17 cellular contexts compared by ENCODE assay signal in genomic region chr5:165328856-165329255, GRCh38.
"Had no signal": no experiment of that assay in that cellular context is flagged by ENCODE, and none has a peak within 500 bp of the region (broad histone marks: within the 10 kb centered on the region; RNA-seq: fewer than 3 reads in every experiment).

No MANE protein-coding gene starts in this region.

- H3K36me3 ChIP-seq: cardiac muscle cell, gastrocnemius medialis, ovary, tibial nerve, uterus had no signal

- H3K9me3 ChIP-seq: gastrocnemius medialis, ovary, tibial nerve, uterus had no signal

- ATAC-seq: esophagus mucosa, gastrocnemius medialis, left lobe of liver had no signal

- H3K4me1 ChIP-seq: gastrocnemius medialis, tibial nerve, uterus had no signal

- H3K27ac ChIP-seq: cardiac muscle cell, dorsolateral prefrontal cortex, gastrocnemius medialis, ovary, tibial nerve, uterus had no signal

- H3K4me3 ChIP-seq: cardiac muscle cell, dorsolateral prefrontal cortex, gastrocnemius medialis, ovary, tibial nerve, uterus had no signal

- H3K27me3 ChIP-seq: cardiac muscle cell, gastrocnemius medialis, tibial nerve, uterus had no signal

- DNase-seq: activated CD4-positive, CD25-positive, alpha-beta regulatory T cell treated with anti-CD3 and anti-CD28 coated beads, Interleukin-2, amount 50 U/mL, for 72 hours; activated naive CD4-positive, alpha-beta T cell treated with Interleukin-2 at 50 U/mL for 16 hours; aorta; dorsolateral prefrontal cortex; endodermal cell; gastrocnemius medialis; islet precursor cell; naive B cell; ovary; stimulated activated CD4-positive, alpha-beta T cell treated with anti-CD3 and anti-CD28 coated beads, Interleukin-4, amount 100 ng/mL, for 1 hour; stimulated activated naive CD4-positive, alpha-beta T cell; substantia nigra; uterus had no signal
